Comparison of ENCODE assay signal across 13 cellular contexts in genomic region chr3:188279696-188280398, GRCh38.
A peak's percentile ranks its signal among the peaks of the same experiment; 100 is the strongest.
DNase-seq lines count a peak whose midpoint lies in the region; ATAC-seq and TF ChIP-seq lines count a peak whose summit lies in the region.
"Had no signal": no experiment of that assay in that cellular context is flagged by ENCODE, and none has a peak within 500 bp of the region (broad histone marks: within the 10 kb centered on the region; RNA-seq: fewer than 3 reads in every experiment).

No MANE protein-coding gene starts in this region.

- H3K9me3 ChIP-seq in ascending aorta = no peaks in the 10 kb centered on the region
- no peaks in the 10 kb centered on the region for H3K9me3 ChIP-seq in muscle layer of duodenum (ENCODE audit: control insufficient read depth in 1 of 2, low read length in 2 of 2)
- H3K9me3 ChIP-seq in vagina = no peaks in the 10 kb centered on the region
- H3K9me3 ChIP-seq: BLaER1 had no signal

- TF ChIP-seq RAD21 in Ishikawa (IDR thresholded peaks at IDR 0.05; ENCODE audit: low read depth) = peak; percentile 16; the same call in 1 of the 2 replicates

- no peak overlapping the region for H3K4me3 ChIP-seq in ascending aorta
- no peak overlapping the region for H3K4me3 ChIP-seq in muscle layer of duodenum (ENCODE audit: low read depth in 1 of 2, low read length in 2 of 2)
- no peak overlapping the region for H3K4me3 ChIP-seq in vagina
- H3K4me3 ChIP-seq: BLaER1 had no signal

- H3K4me1 ChIP-seq in ascending aorta = peaks cover 18 to 72% of the 10 kb centered on the region in 2 donors
- H3K4me1 ChIP-seq in muscle layer of duodenum (ENCODE audit: control insufficient read depth in 1 of 2, insufficient read depth in 2 of 2, low read length in 2 of 2) = peaks cover 5 to 21% of the 10 kb centered on the region in 2 donors
- peaks cover 58% of the 10 kb centered on the region for H3K4me1 ChIP-seq in vagina

- ATAC-seq in HG02763 (IDR thresholded peaks at IDR 0.05; ENCODE audit: unreplicated experiment) = no peak
- ATAC-seq: left colon had no signal

- no peak for TF ChIP-seq EP300 in Ishikawa (IDR thresholded peaks at IDR 0.05; ENCODE audit: borderline replicate concordance)

- peaks cover 0 to 7% of the 10 kb centered on the region in 2 donors for H3K36me3 ChIP-seq in ascending aorta
- peaks cover 0 to 9% of the 10 kb centered on the region in 2 donors for H3K36me3 ChIP-seq in muscle layer of duodenum (ENCODE audit: control insufficient read depth in 1 of 2, insufficient read depth in 2 of 2, low read length in 2 of 2)
- H3K36me3 ChIP-seq in vagina = no peaks in the 10 kb centered on the region

- no peak for TF ChIP-seq POLR2A in vagina (IDR thresholded peaks at IDR 0.05)

- no peak overlapping the region for H3K27ac ChIP-seq in C4-2B
- peak overlapping the region; percentile 94 to 99 for H3K27ac ChIP-seq in ascending aorta
- peak overlapping the region; percentile 3 for H3K27ac ChIP-seq in muscle layer of duodenum (ENCODE audit: low read length)
- H3K27ac ChIP-seq in vagina = no peak overlapping the region
- H3K27ac ChIP-seq: BLaER1 had no signal

- DNase-seq in ascending aorta (ENCODE audit: low spot score in 2 of 2) (no peak), cerebellar nuclear complex (lab: John Stamatoyannopoulos, UW) (no peak), vagina (ENCODE audit: extremely low spot score in 2 of 2) (no peak), iPS-NIHi7 (ENCODE audit: extremely low spot score) (no peak)
- DNase-seq: activated CD4-positive, alpha-beta T cell treated with anti-CD3 and anti-CD28 coated beads, Interleukin-2, amount 50 U/mL, for 4 hours; activated naive CD4-positive, alpha-beta T cell treated with anti-CD3 and anti-CD28 coated beads for 36 hours; left colon; NCI-H1092 had no signal

- TF ChIP-seq CTCF in C4-2B (conservative IDR thresholded peaks at IDR 0.05) (peak; percentile 25), ascending aorta (IDR thresholded peaks at IDR 0.05) (no peak), vagina (IDR thresholded peaks at IDR 0.05) (no peak)

- intact Hi-C loops in ascending aorta (cut with DNase I) = loop anchor here (10.0 kb wide), 1 partner anchor 405 kb away; no protein-coding TSS in a partner anchor
- intact Hi-C loops in vagina (cut with DNase I) = loop anchor here (10.0 kb wide), 1 partner anchor 535 kb away; the partner anchor contains the start of gene BCL6

- H3K27me3 ChIP-seq in ascending aorta = no peaks in the 10 kb centered on the region
- no peaks in the 10 kb centered on the region for H3K27me3 ChIP-seq in muscle layer of duodenum (ENCODE audit: low read depth, low read length)
- no peaks in the 10 kb centered on the region for H3K27me3 ChIP-seq in vagina
- H3K27me3 ChIP-seq: BLaER1 had no signal

TF ChIP-seq in Ishikawa, 13 proteins besides CTCF, POLR2A, EP300 and RAD21:
- TF ChIP-seq REST (IDR thresholded peaks at IDR 0.05; ENCODE audit: low read depth) = no peak
- TF ChIP-seq TEAD4 (IDR thresholded peaks at IDR 0.05) = peak; percentile 61

Comparison
In these comparisons a context has a peak if more than half of its experiments do, and no peak if none do; other contexts are left out.
1. H3K27ac ChIP-seq: peak in ascending aorta (2 of 2) and muscle layer of duodenum (single experiment); none in C4-2B (single experiment) and vagina (single experiment).